15 cellular contexts compared by ENCODE assay signal in the genomic region with DNA sequence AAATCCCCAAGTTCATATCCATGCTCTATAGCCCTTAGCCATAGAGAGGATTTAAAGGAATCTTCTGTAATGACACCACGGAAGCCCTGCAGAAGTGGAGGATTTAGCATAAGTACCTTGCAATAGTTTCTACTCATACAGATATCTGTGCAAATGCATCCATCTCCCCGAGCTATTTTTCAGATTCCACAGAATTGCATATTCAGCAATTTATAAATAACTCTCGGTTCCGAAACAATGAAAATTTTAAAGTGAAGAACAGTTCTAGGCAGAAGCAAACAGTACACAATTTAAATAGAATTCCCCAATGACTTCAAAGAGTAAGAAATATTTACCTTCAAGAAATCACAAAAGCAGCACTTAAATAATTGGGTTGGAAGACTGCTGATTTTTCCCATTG. TPM values are rescaled to one million over a fixed set of nuclear protein-coding genes. Genes with fewer than 3 reads are reported as not detected.
DNase-seq lines count a peak whose midpoint lies in the region; ATAC-seq and TF ChIP-seq lines count a peak whose summit lies in the region.
"Had no signal": no experiment of that assay in that cellular context is flagged by ENCODE, and none has a peak within 500 bp of the region (broad histone marks: within the 10 kb centered on the region; RNA-seq: fewer than 3 reads in every experiment).

No MANE protein-coding gene starts in this region.

- peaks cover 0 to 6% (median 0%) of the 10 kb centered on the region in 11 donors for H3K9me3 ChIP-seq in heart right ventricle
- no peaks in the 10 kb centered on the region for H3K9me3 ChIP-seq in esophagus muscularis mucosa
- H3K9me3 ChIP-seq in osteoblast (ENCODE audit: low read depth, low read length), result no peaks in the 10 kb centered on the region
- H3K9me3 ChIP-seq in upper lobe of right lung, result no peaks in the 10 kb centered on the region

- no peaks in the 10 kb centered on the region for H3K36me3 ChIP-seq in heart right ventricle
- no peaks in the 10 kb centered on the region for H3K36me3 ChIP-seq in esophagus muscularis mucosa
- no peaks in the 10 kb centered on the region for H3K36me3 ChIP-seq in osteoblast (ENCODE audit: insufficient read depth, low read length)
- no peaks in the 10 kb centered on the region for H3K36me3 ChIP-seq in upper lobe of right lung

- H3K9me3 Mint-ChIP-seq in immature natural killer cell, result no peaks in the 10 kb centered on the region

- WGBS in heart right ventricle, 2 donors, result 35 to 46% methylated on average over 4 of the region's 4 CpGs
- 41% methylated on average over 4 of the region's 4 CpGs for WGBS in esophagus muscularis mucosa

- ATAC-seq in heart right ventricle (peak in 1 of 8 donors; percentile 3), left cardiac atrium (no peak), upper lobe of right lung (no peak), HG02588 (IDR thresholded peaks at IDR 0.05; ENCODE audit: unreplicated experiment) (no peak)

- H3K4me3 Mint-ChIP-seq in immature natural killer cell, result no peak overlapping the region

- H2AFZ ChIP-seq in osteoblast (ENCODE audit: low read length), result no peak overlapping the region
- H2AFZ ChIP-seq: parathyroid adenoma had no signal

- H3K4me1 ChIP-seq in heart right ventricle (peaks cover 0 to 44% (median 13%) of the 10 kb centered on the region in 9 donors), esophagus muscularis mucosa (peaks cover 7 to 35% (median 31%) of the 10 kb centered on the region in 4 donors), osteoblast (ENCODE audit: insufficient read depth, low read length) (peaks cover 7% of the 10 kb centered on the region), upper lobe of right lung (peaks cover 23% of the 10 kb centered on the region)

- no peak for TF ChIP-seq CTCF in heart right ventricle (IDR thresholded peaks at IDR 0.05)
- TF ChIP-seq CTCF in esophagus muscularis mucosa (IDR thresholded peaks at IDR 0.05), result no peak
- TF ChIP-seq CTCF in osteoblast (IDR thresholded peaks at IDR 0.05; ENCODE audit: extremely low read depth, low read depth, low read length), result no peak
- TF ChIP-seq CTCF in upper lobe of right lung (IDR thresholded peaks at IDR 0.05), result no peak

- peak overlapping the region; percentile 76 for H3K4me2 ChIP-seq in osteoblast (ENCODE audit: insufficient read depth, low read length)

- DNase-seq in heart right ventricle, result no peak
- no peak for DNase-seq in left cardiac atrium
- DNase-seq in esophagus muscularis mucosa (ENCODE audit: extremely low spot score), result no peak
- DNase-seq in osteoblast (ENCODE audit: insufficient read length, low spot score, missing footprints), result no peak
- DNase-seq in upper lobe of right lung, result no peak
- no peak for DNase-seq in immature natural killer cell
- DNase-seq in stimulated activated CD4-positive, alpha-beta T cell treated with anti-CD3 and anti-CD28 coated beads, Interleukin-4, amount 100 ng/mL, for 24 hours, result no peak
- DNase-seq: Calu3, GF-D8, KG1, NCI-H2227 treated with DMSO at 0.1 percent for 48 hours had no signal

- intact Hi-C loops in heart right ventricle (cut with DNase I) (loop anchor here in 8 of 10 donors (5.0 to 10.0 kb wide), 8 partner anchors 287 to 545 kb away; no protein-coding TSS in a partner anchor), left cardiac atrium (cut with DNase I) (loop anchor here (5.0 to 10.0 kb wide), 3 partner anchors 135 to 543 kb away; no protein-coding TSS in a partner anchor), esophagus muscularis mucosa (cut with DNase I) (loop anchor here (5.0 kb wide), 1 partner anchor 543 kb away; no protein-coding TSS in a partner anchor), upper lobe of right lung (cut with DNase I) (no loop called here)

- H4K20me1 ChIP-seq in osteoblast (ENCODE audit: insufficient read depth, low read length), result no peaks in the 10 kb centered on the region

- no peak for TF ChIP-seq EP300 in esophagus muscularis mucosa (IDR thresholded peaks at IDR 0.05)

- no peaks in the 10 kb centered on the region for H3K36me3 Mint-ChIP-seq in immature natural killer cell

- peaks cover 0 to 9% (median 0%) of the 10 kb centered on the region in 7 donors for H3K27me3 ChIP-seq in heart right ventricle
- H3K27me3 ChIP-seq in esophagus muscularis mucosa, result no peaks in the 10 kb centered on the region
- H3K27me3 ChIP-seq in osteoblast (ENCODE audit: insufficient read depth, low read length), result no peaks in the 10 kb centered on the region
- H3K27me3 ChIP-seq in upper lobe of right lung, result no peaks in the 10 kb centered on the region

- H3K27ac ChIP-seq in heart right ventricle (peak overlapping the region in 7 of 10 donors; percentile 31 to 78 (median 60)), esophagus muscularis mucosa (replicated peaks in 1 of 4) (peak overlapping the region; percentile 41 to 52 (median 42)), osteoblast (ENCODE audit: low read depth, low read length) (no peak overlapping the region), upper lobe of right lung (peak overlapping the region; percentile 43)
- H3K27ac ChIP-seq: parathyroid adenoma had no signal

- no peak overlapping the region for H3K27ac Mint-ChIP-seq in immature natural killer cell
- H3K27ac Mint-ChIP-seq: activated T-helper 2 cell treated with anti-CD3 and anti-CD28 coated beads, Interferon-gamma antibody, Interleukin-2, Interleukin-4, amounts not matched to agents 10 μg/mL and 5 μg/mL and 100 μg/mL, durations not matched to agents 14 hours and 24 hours and 36 hours had no signal

- H3K4me3 ChIP-seq in heart right ventricle (peak overlapping the region in 9 of 10 donors; percentile 1 to 52 (median 48)), esophagus muscularis mucosa (peak overlapping the region; percentile 38 to 47 (median 41)), osteoblast (ENCODE audit: insufficient read depth, low read length) (peak overlapping the region; percentile 18), upper lobe of right lung (peak overlapping the region; percentile 36)

- H3K27me3 Mint-ChIP-seq in immature natural killer cell (ENCODE audit: low read depth in 3 of 3), result peaks cover 6 to 9% (median 6%) of the 10 kb centered on the region in 3 donors

- H3K4me1 Mint-ChIP-seq in immature natural killer cell, result peaks cover 14 to 23% of the 10 kb centered on the region in 2 donors

- no peaks in the 10 kb centered on the region for H3K79me2 ChIP-seq in osteoblast (ENCODE audit: insufficient read depth, low read length)
- H3K79me2 ChIP-seq: parathyroid adenoma had no signal

- TF ChIP-seq POLR2A in esophagus muscularis mucosa (IDR thresholded peaks at IDR 0.05; ENCODE audit: low read depth), result no peak

RNA-seq across cellular contexts. Expression of a gene that starts 0.4 kb away (rescaled TPM):
- total RNA-seq in heart right ventricle, result 10 to 100 TPM in 5 of 10 donors, 1 to 10 TPM in 5; 6.3 to 32.3 (median 10.2) TPM
- polyA plus RNA-seq in heart right ventricle, result 1 to 10 TPM; 6.9 to 7.1 TPM
- total RNA-seq in left cardiac atrium, result 10 to 100 TPM; 61.6 to 75.9 TPM
- total RNA-seq in esophagus muscularis mucosa, result 10 to 100 TPM; 15.4 to 79.4 (median 45.3) TPM
- 0.72 and 0.88 TPM in 2 replicates for total RNA-seq in osteoblast
- 6.0 TPM for total RNA-seq in upper lobe of right lung
- polyA plus RNA-seq in immature natural killer cell, result not detected
- total RNA-seq: Calu3, OCI-LY7 had no signal
